ENCODE assay signal across 8 cellular contexts in genomic region chr7:136666110-136666509, GRCh38.
"Had no signal": no experiment of that assay in that cellular context is flagged by ENCODE, and none has a peak within 500 bp of the region (broad histone marks: within the 10 kb centered on the region; RNA-seq: fewer than 3 reads in every experiment).

No MANE protein-coding gene starts in this region.

- H3K4me3 ChIP-seq: GM23248, HAP-1, K562 had no signal

- H3K36me3 ChIP-seq: HAP-1 had no signal

- DNase-seq: GM23248, GOT3, H7, HFFc6, IMR-90 had no signal

- H3K9ac ChIP-seq: GM23248 had no signal

- H2AFZ ChIP-seq: GM23248 had no signal

- H3K27ac Mint-ChIP-seq: HFFc6 had no signal

- H3K4me1 ChIP-seq: HAP-1 had no signal

- H3K27ac ChIP-seq: GM23248 had no signal

- H3K9me3 ChIP-seq: HAP-1 had no signal

- H3K4me3 Mint-ChIP-seq: HFFc6 had no signal

- ATAC-seq: HCT116, K562 had no signal
